ENCODE assay signal across 15 cellular contexts in the genomic region with DNA sequence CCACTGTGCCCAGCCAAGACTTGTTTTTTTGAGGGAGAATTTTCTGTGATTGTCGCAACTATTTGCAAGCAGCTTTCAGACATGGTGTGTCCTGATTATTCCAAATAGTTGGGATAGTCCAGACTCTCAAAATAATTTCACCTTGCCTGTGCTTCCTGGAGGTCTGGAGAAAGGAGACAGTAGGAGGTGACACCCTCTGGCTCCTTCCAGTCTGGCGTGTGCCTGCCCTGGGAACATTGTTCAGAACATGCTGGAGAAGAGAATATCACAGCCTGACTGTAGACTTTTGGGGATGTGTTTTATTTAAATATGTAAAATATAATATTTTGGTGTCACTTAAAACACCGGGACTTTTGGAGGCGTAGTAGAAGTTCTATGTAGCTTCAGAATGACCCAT.
"Had no signal": no experiment of that assay in that cellular context is flagged by ENCODE, and none has a peak within 500 bp of the region (broad histone marks: within the 10 kb centered on the region; RNA-seq: fewer than 3 reads in every experiment).

No MANE protein-coding gene starts in this region.

- H3K79me2 ChIP-seq: parathyroid adenoma had no signal

- H3K27me3 ChIP-seq: transverse colon had no signal

- ATAC-seq: activated CD8-positive, alpha-beta memory T cell treated with anti-CD3 and anti-CD28 coated beads, Interleukin-2, amount 10 ng/mL, durations not matched to agents 7 days and 5 days; stimulated activated effector memory CD8-positive, alpha-beta T cell treated with anti-CD3 and anti-CD28 coated beads, Interleukin-12 subunit alpha, Interleukin-12 subunit beta, amount 100 ng/mL, for 72 hours had no signal

- H3K36me3 ChIP-seq: transverse colon had no signal

- H3K27ac Mint-ChIP-seq: activated CD8-positive, alpha-beta memory T cell treated with anti-CD3 and anti-CD28 coated beads, Interleukin-2, amount 10 ng/mL, durations not matched to agents 7 days and 5 days; activated naive CD4-positive, alpha-beta T cell treated with anti-CD3 and anti-CD28 coated beads, Interleukin-2, amount 50 U/mL, for 24 hours; activated T-cell treated with anti-CD3 and anti-CD28 coated beads, Interleukin-2, amount 50 U/mL, for 24 hours; stimulated activated effector memory CD8-positive, alpha-beta T cell treated with anti-CD3 and anti-CD28 coated beads, Interleukin-12 subunit alpha, Interleukin-12 subunit beta, amount 100 ng/mL, for 72 hours; T-helper 2 cell treated with Interferon-gamma antibody and Interleukin-4, amounts not matched to agents 5 μg/mL and 100 μg/mL, for 36 hours had no signal

- H3K4me3 Mint-ChIP-seq: activated CD8-positive, alpha-beta memory T cell treated with anti-CD3 and anti-CD28 coated beads, Interleukin-2, amount 10 ng/mL, durations not matched to agents 7 days and 5 days; activated naive CD4-positive, alpha-beta T cell treated with anti-CD3 and anti-CD28 coated beads, Interleukin-2, amount 50 U/mL, for 24 hours; activated T-cell treated with anti-CD3 and anti-CD28 coated beads, Interleukin-2, amount 50 U/mL, for 24 hours; stimulated activated effector memory CD8-positive, alpha-beta T cell treated with anti-CD3 and anti-CD28 coated beads, Interleukin-12 subunit alpha, Interleukin-12 subunit beta, amount 100 ng/mL, for 72 hours; T-helper 2 cell treated with Interferon-gamma antibody and Interleukin-4, amounts not matched to agents 5 μg/mL and 100 μg/mL, for 36 hours had no signal

- H3K4me1 ChIP-seq: parathyroid adenoma had no signal

- H3K9me3 Mint-ChIP-seq: activated naive CD4-positive, alpha-beta T cell treated with anti-CD3 and anti-CD28 coated beads, Interleukin-2, amount 50 U/mL, for 24 hours; activated T-cell treated with anti-CD3 and anti-CD28 coated beads, Interleukin-2, amount 50 U/mL, for 24 hours; stimulated activated effector memory CD8-positive, alpha-beta T cell treated with anti-CD3 and anti-CD28 coated beads, Interleukin-12 subunit alpha, Interleukin-12 subunit beta, amount 100 ng/mL, for 72 hours; T-helper 2 cell treated with Interferon-gamma antibody and Interleukin-4, amounts not matched to agents 5 μg/mL and 100 μg/mL, for 36 hours had no signal

- H3K9me3 ChIP-seq: transverse colon had no signal

- H3K4me3 ChIP-seq: transverse colon had no signal

- DNase-seq: activated CD4-positive, alpha-beta T cell treated with anti-CD3 and anti-CD28 coated beads, Interleukin-2, amount 50 U/mL, for 48 hours; activated CD4-positive, CD25-positive, alpha-beta regulatory T cell treated with anti-CD3 and anti-CD28 coated beads, Interleukin-2, amount 50 U/mL, for 72 hours; activated CD8-positive, alpha-beta memory T cell treated with anti-CD3 and anti-CD28 coated beads, Interleukin-2, amount 10 ng/mL, durations not matched to agents 7 days and 5 days; activated effector memory CD4-positive, alpha-beta T cell treated with Interleukin-2 at 50 U/mL for 16 hours; activated T-cell treated with anti-CD3 and anti-CD28 coated beads, Interleukin-2, amount 50 U/mL, for 24 hours; amygdala; foreskin melanocyte; head of caudate nucleus; mesenchymal stem cell; small intestine; transverse colon had no signal

- H3K36me3 Mint-ChIP-seq: activated CD8-positive, alpha-beta memory T cell treated with anti-CD3 and anti-CD28 coated beads, Interleukin-2, amount 10 ng/mL, durations not matched to agents 7 days and 5 days; activated naive CD4-positive, alpha-beta T cell treated with anti-CD3 and anti-CD28 coated beads, Interleukin-2, amount 50 U/mL, for 24 hours; stimulated activated effector memory CD8-positive, alpha-beta T cell treated with anti-CD3 and anti-CD28 coated beads, Interleukin-12 subunit alpha, Interleukin-12 subunit beta, amount 100 ng/mL, for 72 hours had no signal

- H3K4me1 Mint-ChIP-seq: stimulated activated effector memory CD8-positive, alpha-beta T cell treated with anti-CD3 and anti-CD28 coated beads, Interleukin-12 subunit alpha, Interleukin-12 subunit beta, amount 100 ng/mL, for 72 hours had no signal

- H3K27ac ChIP-seq: parathyroid adenoma had no signal

- H3K9ac ChIP-seq: parathyroid adenoma had no signal

- H3K27me3 Mint-ChIP-seq: activated naive CD4-positive, alpha-beta T cell treated with anti-CD3 and anti-CD28 coated beads, Interleukin-2, amount 50 U/mL, for 24 hours had no signal
